In genomic region chr20:35002426-35003210, GRCh38 we compare ENCODE assay signal across 22 cellular contexts. TPM values are rescaled to one million over a fixed set of nuclear protein-coding genes. Genes with fewer than 3 reads are reported as not detected.
DNase-seq lines count a peak whose midpoint lies in the region; ATAC-seq and TF ChIP-seq lines count a peak whose summit lies in the region.
"Had no signal": no experiment of that assay in that cellular context is flagged by ENCODE, and none has a peak within 500 bp of the region (broad histone marks: within the 10 kb centered on the region; RNA-seq: fewer than 3 reads in every experiment).

No MANE protein-coding gene starts in this region.

- H3K27me3 Mint-ChIP-seq in activated naive CD4-positive, alpha-beta T cell treated with anti-CD3 and anti-CD28 coated beads, Interleukin-2, amount 10 ng/mL, durations not matched to agents 7 days and 5 days = no peaks in the 10 kb centered on the region

- no peaks in the 10 kb centered on the region for H3K4me1 Mint-ChIP-seq in activated naive CD4-positive, alpha-beta T cell treated with anti-CD3 and anti-CD28 coated beads, Interleukin-2, amount 10 ng/mL, durations not matched to agents 7 days and 5 days

- TF ChIP-seq POLR2A in right lobe of liver (IDR thresholded peaks at IDR 0.05) = no peak

- H3K4me1 ChIP-seq in right lobe of liver (peaks cover 0 to 10% (median 4%) of the 10 kb centered on the region in 4 donors), subcutaneous abdominal adipose tissue (ENCODE audit: control insufficient read depth in 5 of 5, insufficient read depth in 5 of 5, low read length in 5 of 5) (peaks cover 0 to 9% (median under 1%) of the 10 kb centered on the region in 5 donors)
- H3K4me1 ChIP-seq: A549 had no signal

- 72% methylated on average over 3 of the region's 10 CpGs for WGBS in right lobe of liver (ENCODE audit: insufficient coverage, low coverage, low lambda C conversion rate, missing lambda C conversion rate)

- no peaks in the 10 kb centered on the region for H3K9me3 ChIP-seq in right lobe of liver
- H3K9me3 ChIP-seq in subcutaneous abdominal adipose tissue (ENCODE audit: control insufficient read depth in 5 of 5, low read length in 5 of 5) = no peaks in the 10 kb centered on the region
- H3K9me3 ChIP-seq: A549, BE2C had no signal

- no peak for DNase-seq in activated naive CD4-positive, alpha-beta T cell treated with anti-CD3 and anti-CD28 coated beads, Interleukin-2, amount 50 U/mL, for 72 hours (ENCODE audit: low spot score in 2 of 2)
- DNase-seq in activated naive CD4-positive, alpha-beta T cell treated with anti-CD3 and anti-CD28 coated beads, Interleukin-2, amount 10 ng/mL, durations not matched to agents 7 days and 5 days = no peak
- DNase-seq in Right ventricle myocardium inferior (ENCODE audit: missing footprints) = peak; percentile 16
- peak in 2 of 3 donors; percentile 21 to 31 for DNase-seq in right lobe of liver
- no peak for DNase-seq in NCI-H1092 treated with DMSO at 0.1 percent for 48 hours (lab: John Stamatoyannopoulos, UW)
- no peak for DNase-seq in KBM-7
- DNase-seq: activated CD8-positive, alpha-beta memory T cell treated with anti-CD3 and anti-CD28 coated beads, Interleukin-2, amount 50 U/mL, for 48 hours; activated gamma-delta T cell treated with Interleukin-2 at 50 U/mL for 16 hours; amygdala; BE2C; central memory CD4-positive, alpha-beta T cell; immature natural killer cell; NCI-H510A treated with DMSO at 0.1 percent for 48 hours; T1000 had no signal

- H3K4me3 Mint-ChIP-seq in activated naive CD4-positive, alpha-beta T cell treated with anti-CD3 and anti-CD28 coated beads, Interleukin-2, amount 10 ng/mL, durations not matched to agents 7 days and 5 days = no peak overlapping the region
- H3K4me3 Mint-ChIP-seq: immature natural killer cell, WTC11 had no signal

- H3K4me3 ChIP-seq in right lobe of liver (no peak overlapping the region), subcutaneous abdominal adipose tissue (ENCODE audit: low read depth in 1 of 5, low read length in 5 of 5) (no peak overlapping the region)
- H3K4me3 ChIP-seq: A549, hepatocyte had no signal

- TF ChIP-seq CTCF in right lobe of liver (IDR thresholded peaks at IDR 0.05) = no peak

- no peak overlapping the region for H3K9ac ChIP-seq in subcutaneous abdominal adipose tissue (ENCODE audit: low read length in 5 of 5)

- H3K27ac ChIP-seq in right lobe of liver (no peak overlapping the region), subcutaneous abdominal adipose tissue (ENCODE audit: low read depth, low read length) (peak overlapping the region; percentile 23)
- H3K27ac ChIP-seq: A549, hepatocyte had no signal

- H3K9me3 Mint-ChIP-seq in activated naive CD4-positive, alpha-beta T cell treated with anti-CD3 and anti-CD28 coated beads, Interleukin-2, amount 50 U/mL, for 72 hours = no peaks in the 10 kb centered on the region
- H3K9me3 Mint-ChIP-seq in activated naive CD4-positive, alpha-beta T cell treated with anti-CD3 and anti-CD28 coated beads, Interleukin-2, amount 10 ng/mL, durations not matched to agents 7 days and 5 days = no peaks in the 10 kb centered on the region
- H3K9me3 Mint-ChIP-seq: immature natural killer cell, WTC11 had no signal

- CTCF ChIA-PET in activated naive CD4-positive, alpha-beta T cell treated with anti-CD3 and anti-CD28 coated beads, Interleukin-2, amount 10 ng/mL, durations not matched to agents 7 days and 5 days (lab: Charles Lee) = interaction anchor here (0.6 to 1.9 kb wide), 5 partner anchors 127 to 525 kb away, joined by 3 to 6 read pairs (median 4); partner anchors contain the start of gene ACSS2

- intact Hi-C loops in Right ventricle myocardium inferior (cut with DNase I) (no loop called here), right lobe of liver (cut with DNase I) (no loop called here)

- ATAC-seq in activated naive CD4-positive, alpha-beta T cell treated with anti-CD3 and anti-CD28 coated beads, Interleukin-2, amount 50 U/mL, for 72 hours = no peak
- ATAC-seq in Right ventricle myocardium inferior = peak; percentile 18
- ATAC-seq in right lobe of liver = peak in 1 of 4 donors; percentile 4
- ATAC-seq in HG02970 (IDR thresholded peaks at IDR 0.05; ENCODE audit: low FRiP score, unreplicated experiment) = no peak
- ATAC-seq: WTC11 had no signal

- H3K27ac Mint-ChIP-seq in activated naive CD4-positive, alpha-beta T cell treated with anti-CD3 and anti-CD28 coated beads, Interleukin-2, amount 50 U/mL, for 72 hours = peak overlapping the region; percentile 17 to 65
- no peak overlapping the region for H3K27ac Mint-ChIP-seq in activated naive CD4-positive, alpha-beta T cell treated with anti-CD3 and anti-CD28 coated beads, Interleukin-2, amount 10 ng/mL, durations not matched to agents 7 days and 5 days
- H3K27ac Mint-ChIP-seq: WTC11 had no signal

- no peaks in the 10 kb centered on the region for H3K36me3 Mint-ChIP-seq in activated naive CD4-positive, alpha-beta T cell treated with anti-CD3 and anti-CD28 coated beads, Interleukin-2, amount 50 U/mL, for 72 hours
- H3K36me3 Mint-ChIP-seq in activated naive CD4-positive, alpha-beta T cell treated with anti-CD3 and anti-CD28 coated beads, Interleukin-2, amount 10 ng/mL, durations not matched to agents 7 days and 5 days = peaks cover 38% of the 10 kb centered on the region

- peaks cover 0 to 87% (median 44%) of the 10 kb centered on the region in 4 donors for H3K36me3 ChIP-seq in right lobe of liver
- H3K36me3 ChIP-seq in subcutaneous abdominal adipose tissue (ENCODE audit: control insufficient read depth in 5 of 5, insufficient read depth in 5 of 5, low read length in 5 of 5) = peaks cover 0 to 98% (median 98%) of the 10 kb centered on the region in 5 donors

- no peaks in the 10 kb centered on the region for H3K27me3 ChIP-seq in right lobe of liver
- H3K27me3 ChIP-seq in subcutaneous abdominal adipose tissue (ENCODE audit: control insufficient read depth in 5 of 5, insufficient read depth in 4 of 5, low read length in 5 of 5) = no peaks in the 10 kb centered on the region
- H3K27me3 ChIP-seq: BE2C, hepatocyte had no signal

- in situ Hi-C loops in KBM-7 (cut with MboI; ENCODE audit: low pct_unique_long_range_greater_than_20kb, low sequenced_read_pairs) = no loop called here

RNA-seq across cellular contexts. Expression of gene MYH7B, which starts 47.0 kb away (rescaled TPM):
- under 1 TPM in 1 of 2 donors, not detected in 1; 0.70 TPM for total RNA-seq in activated naive CD4-positive, alpha-beta T cell treated with anti-CD3 and anti-CD28 coated beads, Interleukin-2, amount 50 U/mL, for 72 hours
- 230 TPM for total RNA-seq in Right ventricle myocardium inferior
- total RNA-seq in right lobe of liver = 1 to 10 TPM in 1 of 6 experiments, under 1 TPM in 4, not detected in 1; 0.11 to 1.0 (median 0.39) TPM
- total RNA-seq: epithelial cell of proximal tubule, fibroblast of villous mesenchyme, RPMI7951 had no signal

RNA-seq across cellular contexts. Expression of gene GSS, which starts 47.0 kb away (rescaled TPM):
- 10 to 100 TPM; 59.7 to 74.2 TPM for total RNA-seq in activated naive CD4-positive, alpha-beta T cell treated with anti-CD3 and anti-CD28 coated beads, Interleukin-2, amount 50 U/mL, for 72 hours
- total RNA-seq in Right ventricle myocardium inferior = 17.6 TPM
- total RNA-seq in right lobe of liver = 10 to 100 TPM; 25.9 to 63.6 (median 31.7) TPM

Comparison
In these comparisons a context has a peak if more than half of its experiments do, and no peak if none do; other contexts are left out.
1. DNase-seq: peak in Right ventricle myocardium inferior (single experiment) and right lobe of liver (2 of 3); none in activated naive CD4-positive, alpha-beta T cell treated with anti-CD3 and anti-CD28 coated beads, Interleukin-2, amount 50 U/mL, for 72 hours (0 of 2), activated naive CD4-positive, alpha-beta T cell treated with anti-CD3 and anti-CD28 coated beads, Interleukin-2, amount 10 ng/mL, durations not matched to agents 7 days and 5 days (single experiment), NCI-H1092 treated with DMSO at 0.1 percent for 48 hours (single experiment) and KBM-7 (single experiment).
2. RNA of gene MYH7B, which starts 47.0 kb away (total RNA-seq): 230 TPM in Right ventricle myocardium inferior (single experiment); 0.70 TPM in activated naive CD4-positive, alpha-beta T cell treated with anti-CD3 and anti-CD28 coated beads, Interleukin-2, amount 50 U/mL, for 72 hours and 0.11 to 1.0 TPM in right lobe of liver; every median in the first group is over 100 times any median in the second.